8 cellular contexts compared by ENCODE assay signal in genomic region chr19:33235269-33235995, GRCh38. TPM values are rescaled to one million over a fixed set of nuclear protein-coding genes. Genes with fewer than 3 reads are reported as not detected.
DNase-seq lines count a peak whose midpoint lies in the region; ATAC-seq lines count a peak whose summit lies in the region.

No MANE protein-coding gene starts in this region.

- no peaks in the 10 kb centered on the region for H3K9me3 ChIP-seq in SK-N-MC (ENCODE audit: low read depth, low read length)

- H3K4me1 Mint-ChIP-seq in activated naive CD4-positive, alpha-beta T cell treated with anti-CD3 and anti-CD28 coated beads for 36 hours (ENCODE audit: low read depth): no peaks in the 10 kb centered on the region

- in situ Hi-C loops in KBM-7 (cut with MboI; ENCODE audit: low pct_unique_long_range_greater_than_20kb, low sequenced_read_pairs): loop anchor here (5.0 to 25.0 kb wide), 2 partner anchors 167 to 527 kb away; no protein-coding TSS in a partner anchor

- intact Hi-C loops in activated naive CD4-positive, alpha-beta T cell treated with anti-CD3 and anti-CD28 coated beads for 36 hours (cut with micrococcal nuclease): loop anchor here (1.0 to 2.0 kb wide), 3 partner anchors 67 to 535 kb away; partner anchors contain the start of gene CEBPA
- intact Hi-C loops in head of caudate nucleus (cut with DNase I): loop anchor here (2.0 to 10.0 kb wide), 2 partner anchors 171 to 529 kb away; no protein-coding TSS in a partner anchor

- ATAC-seq in GM21723 (IDR thresholded peaks at IDR 0.05; ENCODE audit: unreplicated experiment) (peak; percentile 94), HG02840 (IDR thresholded peaks at IDR 0.05; ENCODE audit: low FRiP score, unreplicated experiment) (no peak)

- no peak overlapping the region for H3K27ac Mint-ChIP-seq in activated naive CD4-positive, alpha-beta T cell treated with anti-CD3 and anti-CD28 coated beads for 36 hours

- peaks cover 11% of the 10 kb centered on the region for H3K27me3 Mint-ChIP-seq in activated naive CD4-positive, alpha-beta T cell treated with anti-CD3 and anti-CD28 coated beads for 36 hours (ENCODE audit: low read depth)

- CTCF ChIA-PET in activated naive CD4-positive, alpha-beta T cell treated with anti-CD3 and anti-CD28 coated beads for 36 hours (lab: Charles Lee): interaction anchor here (0.6 to 2.7 kb wide), 11 partner anchors 50 to 195 kb away, joined by 3 to 27 read pairs (median 3); no protein-coding TSS in a partner anchor

- no peak overlapping the region for H3K4me3 ChIP-seq in SK-N-MC

- H3K4me3 Mint-ChIP-seq in activated naive CD4-positive, alpha-beta T cell treated with anti-CD3 and anti-CD28 coated beads for 36 hours: no peak overlapping the region

- H3K9ac ChIP-seq in SK-N-MC (ENCODE audit: insufficient read length): no peak overlapping the region

- DNase-seq in GM03348 (ENCODE audit: low spot score) (peak; percentile 90), KBM-7 (peak; percentile 66), SK-N-MC (ENCODE audit: low read depth, low spot score) (peak; percentile 6), head of caudate nucleus (peak in 41 of 42 donors; percentile 59 to 94 (median 84)), pulmonary artery endothelial cell (ENCODE audit: low read depth, low spot score) (peak; percentile 2)
- peak; percentile 81 for DNase-seq in activated naive CD4-positive, alpha-beta T cell treated with anti-CD3 and anti-CD28 coated beads for 36 hours

- H3K36me3 ChIP-seq in SK-N-MC (ENCODE audit: insufficient read depth, low read length): no peaks in the 10 kb centered on the region

- no peaks in the 10 kb centered on the region for H3K36me3 Mint-ChIP-seq in activated naive CD4-positive, alpha-beta T cell treated with anti-CD3 and anti-CD28 coated beads for 36 hours (ENCODE audit: low read depth)

- no peaks in the 10 kb centered on the region for H3K9me3 Mint-ChIP-seq in activated naive CD4-positive, alpha-beta T cell treated with anti-CD3 and anti-CD28 coated beads for 36 hours

- no peak overlapping the region for H3K27ac ChIP-seq in SK-N-MC

RNA-seq across cellular contexts. Expression of gene SLC7A10, which starts 9.8 kb away (rescaled TPM):
- not detected for total RNA-seq in activated naive CD4-positive, alpha-beta T cell treated with anti-CD3 and anti-CD28 coated beads for 36 hours
- not detected in 2 replicates for total RNA-seq in pulmonary artery endothelial cell

RNA-seq across cellular contexts. Expression of gene LRP3, which starts 41.3 kb away (rescaled TPM):
- total RNA-seq in activated naive CD4-positive, alpha-beta T cell treated with anti-CD3 and anti-CD28 coated beads for 36 hours: under 1 TPM; 0.76 to 0.84 TPM
- total RNA-seq in pulmonary artery endothelial cell: 11.1 and 12.0 TPM in 2 replicates

Comparison
In these comparisons a context has a peak if more than half of its experiments do, and no peak if none do; other contexts are left out.
1. DNase-seq: peak in every context shown above with its lines; median percentile 90 in GM03348; 84 in head of caudate nucleus; 81 in activated naive CD4-positive, alpha-beta T cell treated with anti-CD3 and anti-CD28 coated beads for 36 hours; 66 in KBM-7; 6 in SK-N-MC; 2 in pulmonary artery endothelial cell.